1 cellular context compared by ENCODE assay signal in the genomic region with DNA sequence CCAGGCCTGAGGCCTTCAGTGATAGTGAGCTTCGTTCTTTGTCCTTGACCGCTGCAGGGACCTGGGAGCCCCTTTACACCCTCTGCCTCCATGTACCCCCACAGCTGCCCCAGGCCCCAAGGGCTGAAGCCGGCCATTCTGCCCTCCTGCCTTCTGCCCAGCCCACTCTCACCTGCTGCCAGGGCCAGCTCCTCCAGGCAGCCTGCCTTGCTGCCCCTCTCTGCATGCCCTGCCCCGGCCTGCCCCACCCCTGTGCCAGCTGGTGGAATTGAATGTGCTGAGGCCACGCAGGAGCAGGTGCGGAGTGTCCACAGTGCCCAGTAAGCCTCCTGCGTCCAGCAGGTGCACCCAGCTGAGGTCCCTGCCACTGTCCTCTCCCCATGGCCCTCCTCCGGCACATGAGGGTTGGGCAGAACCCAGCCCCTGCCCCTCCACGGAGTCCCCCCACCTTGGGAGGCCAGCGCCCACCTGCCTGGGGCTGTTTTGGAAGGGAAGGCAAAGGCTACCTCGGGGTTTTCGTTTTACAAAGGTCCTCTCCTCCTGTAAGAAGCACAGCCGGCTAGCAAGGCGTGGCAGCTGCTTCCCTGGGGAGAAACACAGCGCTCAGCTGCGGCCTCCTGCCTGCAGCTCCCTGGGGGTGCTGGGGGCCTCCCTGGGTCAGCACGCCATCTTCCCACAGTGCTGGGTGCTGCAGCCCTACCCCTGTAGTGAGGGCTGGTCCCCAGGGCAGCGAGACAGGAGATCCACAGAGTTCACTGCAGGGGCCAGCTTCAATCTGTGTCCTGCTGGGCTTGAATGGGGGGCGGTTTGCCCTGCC.
TF ChIP-seq lines count a peak whose summit lies in the region.

No MANE protein-coding gene starts in this region.

TF ChIP-seq in GM23338, 12 proteins besides CTCF, POLR2A, EP300 and RAD21:
- no peak for TF ChIP-seq ZNF462 (CRISPR knock-in tag; IDR thresholded peaks at IDR 0.05)
- TF ChIP-seq, protein P1, sequence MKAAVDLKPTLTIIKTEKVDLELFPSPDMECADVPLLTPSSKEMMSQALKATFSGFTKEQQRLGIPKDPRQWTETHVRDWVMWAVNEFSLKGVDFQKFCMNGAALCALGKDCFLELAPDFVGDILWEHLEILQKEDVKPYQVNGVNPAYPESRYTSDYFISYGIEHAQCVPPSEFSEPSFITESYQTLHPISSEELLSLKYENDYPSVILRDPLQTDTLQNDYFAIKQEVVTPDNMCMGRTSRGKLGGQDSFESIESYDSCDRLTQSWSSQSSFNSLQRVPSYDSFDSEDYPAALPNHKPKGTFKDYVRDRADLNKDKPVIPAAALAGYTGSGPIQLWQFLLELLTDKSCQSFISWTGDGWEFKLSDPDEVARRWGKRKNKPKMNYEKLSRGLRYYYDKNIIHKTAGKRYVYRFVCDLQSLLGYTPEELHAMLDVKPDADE (IDR thresholded peaks at IDR 0.05): no peak
- no peak for TF ChIP-seq STAT1 (IDR thresholded peaks at IDR 0.05; ENCODE audit: unreplicated experiment)
- TF ChIP-seq EZH2 (IDR thresholded peaks at IDR 0.05; ENCODE audit: low read depth, unreplicated experiment): no peak
TF ChIP-seq in GM23338: peak in this region for 0.
